In genomic region chr3:46866720-46867549, GRCh38 we compare ENCODE assay signal across 9 cellular contexts. TPM values are rescaled to one million over a fixed set of nuclear protein-coding genes. Genes with fewer than 3 reads are reported as not detected.
A peak's percentile ranks its signal among the peaks of the same experiment; 100 is the strongest.
DNase-seq lines count a peak whose midpoint lies in the region; ATAC-seq and TF ChIP-seq lines count a peak whose summit lies in the region.
"Had no signal": no experiment of that assay in that cellular context is flagged by ENCODE, and none has a peak within 500 bp of the region (broad histone marks: within the 10 kb centered on the region; RNA-seq: fewer than 3 reads in every experiment).

No MANE protein-coding gene starts in this region.

- in situ Hi-C loops in T47D (cut with HindIII; ENCODE audit: low pct_unique_long_range_greater_than_20kb, low sequenced_read_pairs), result no loop called here

- H3K4me3 ChIP-seq in Caco-2 (ENCODE audit: low read depth, low read length), result no peak overlapping the region

- TF ChIP-seq CTCF in Caco-2 (IDR thresholded peaks at IDR 0.05; ENCODE audit: insufficient read depth in 1 of 2, low read depth in 1 of 2, low read length in 1 of 2, severe bottlenecking in 1 of 2, unreplicated experiment in 1 of 2), result peak; percentile 80 to 94
- TF ChIP-seq CTCF in activated B cell treated with CpG ODN at 0.5 μM for 24 hours (IDR thresholded peaks at IDR 0.05), result peak; percentile 33

- POLR2A ChIA-PET in Caco-2 (lab: Charles Lee), result no interaction called here
- POLR2A ChIA-PET in activated B cell treated with CpG ODN at 0.5 μM for 24 hours (lab: Charles Lee), result no interaction called here

- no TSS peak for BruUV-seq in Caco-2 (replicated peaks; lab: Mats Ljungman, UMichigan)

- H3K27me3 ChIP-seq in Caco-2 (replicated peaks; ENCODE audit: control insufficient read depth, insufficient read depth, low read length), result no peaks in the 10 kb centered on the region

- H3K36me3 ChIP-seq in Caco-2 (ENCODE audit: control insufficient read depth, insufficient read depth, low read length), result no peaks in the 10 kb centered on the region

- H3K27ac Mint-ChIP-seq in Caco-2 (ENCODE audit: unreplicated experiment) (no peak overlapping the region), activated B cell treated with CpG ODN at 0.5 μM for 24 hours (no peak overlapping the region)

- peak; percentile 69 to 80 for DNase-seq in Caco-2
- peak; percentile 86 for DNase-seq in HuH-7.5 (ENCODE audit: low spot score)
- peak; percentile 75 for DNase-seq in activated B cell treated with CpG ODN at 0.5 μM for 24 hours
- peak; percentile 42 to 43 for DNase-seq in T47D (ENCODE audit: low read depth in 1 of 2, low spot score in 1 of 2)
- peak; percentile 26 for DNase-seq in kidney glomerular epithelial cell (lab: John Stamatoyannopoulos, UW)
- peak; percentile 70 for DNase-seq in stimulated activated CD4-positive, alpha-beta T cell treated with anti-CD3 and anti-CD28 coated beads, Interleukin-2, amount 100 ng/mL, for 4 hours (ENCODE audit: low read depth)

- H3K36me3 Mint-ChIP-seq in Caco-2 (ENCODE audit: insufficient read depth, unreplicated experiment), result no peaks in the 10 kb centered on the region
- no peaks in the 10 kb centered on the region for H3K36me3 Mint-ChIP-seq in activated B cell treated with CpG ODN at 0.5 μM for 24 hours (ENCODE audit: low read depth)

- H3K4me1 ChIP-seq in Caco-2, result peaks cover 33% of the 10 kb centered on the region

- intact Hi-C loops in Caco-2 (cut with micrococcal nuclease; ENCODE audit: unreplicated experiment), result loop anchor here (1.0 to 2.0 kb wide), 2 partner anchors 28 to 42 kb away; no protein-coding TSS in a partner anchor
- intact Hi-C loops in activated B cell treated with CpG ODN at 0.5 μM for 24 hours (cut with micrococcal nuclease), result loop anchor here (1.0 to 2.0 kb wide), 6 partner anchors 28 to 504 kb away; no protein-coding TSS in a partner anchor

- no peak overlapping the region for H3K4me3 Mint-ChIP-seq in Caco-2 (ENCODE audit: unreplicated experiment)
- no peak overlapping the region for H3K4me3 Mint-ChIP-seq in activated B cell treated with CpG ODN at 0.5 μM for 24 hours

- H3K9me3 Mint-ChIP-seq in Caco-2 (ENCODE audit: unreplicated experiment) (no peaks in the 10 kb centered on the region), activated B cell treated with CpG ODN at 0.5 μM for 24 hours (no peaks in the 10 kb centered on the region)

- no peaks in the 10 kb centered on the region for H3K27me3 Mint-ChIP-seq in Caco-2 (ENCODE audit: insufficient read depth, unreplicated experiment)
- H3K27me3 Mint-ChIP-seq in activated B cell treated with CpG ODN at 0.5 μM for 24 hours, result peaks cover 7% of the 10 kb centered on the region

- CTCF ChIA-PET in Caco-2 (lab: Charles Lee), result interaction anchor here (0.5 to 2.1 kb wide), 3 partner anchors 28 to 48 kb away, joined by 3 to 12 read pairs (median 4); no protein-coding TSS in a partner anchor
- CTCF ChIA-PET in activated B cell treated with CpG ODN at 0.5 μM for 24 hours (lab: Charles Lee), result interaction anchor here (1.1 to 2.5 kb wide), 8 partner anchors 10 to 458 kb away, joined by 3 to 11 read pairs (median 4); partner anchors contain the start of gene PTH1R

- H3K9me3 ChIP-seq in Caco-2, result no peaks in the 10 kb centered on the region

- ATAC-seq in activated B cell treated with CpG ODN at 0.5 μM for 24 hours (ENCODE audit: low read depth) (peak; percentile 76), GM21528 (IDR thresholded peaks at IDR 0.05; ENCODE audit: low FRiP score, unreplicated experiment) (no peak), GM18867 (IDR thresholded peaks at IDR 0.05; ENCODE audit: unreplicated experiment) (no peak)

- H3K4me1 Mint-ChIP-seq in Caco-2 (ENCODE audit: low read depth, unreplicated experiment), result peaks cover 22% of the 10 kb centered on the region
- H3K4me1 Mint-ChIP-seq in activated B cell treated with CpG ODN at 0.5 μM for 24 hours, result no peaks in the 10 kb centered on the region

RNA-seq across cellular contexts. Expression of gene MYL3, which starts 3.7 kb away (rescaled TPM):
- total RNA-seq in Caco-2 (2022), result 13.0 and 13.8 TPM in 2 replicates
- not detected in 2 replicates for total RNA-seq in activated B cell treated with CpG ODN at 0.5 μM for 24 hours
- total RNA-seq: T-helper 1 cell treated with Interleukin-12 subunit alpha and Interleukin-12 subunit beta and Interleukin-4 antibody, amounts not matched to agents 30 ng/mL and 1 ng/mL, for 36 hours had no signal

RNA-seq across cellular contexts. Expression of gene PTH1R, which starts 10.6 kb away (rescaled TPM):
- total RNA-seq in Caco-2 (2022) (5.1 and 6.8 TPM in 2 replicates), activated B cell treated with CpG ODN at 0.5 μM for 24 hours (not detected in 2 replicates)
- total RNA-seq: T-helper 1 cell treated with Interleukin-12 subunit alpha and Interleukin-12 subunit beta and Interleukin-4 antibody, amounts not matched to agents 30 ng/mL and 1 ng/mL, for 36 hours had no signal

Comparison
In these comparisons a context has a peak if more than half of its experiments do, and no peak if none do; other contexts are left out.
1. DNase-seq: peak in every context shown above with its lines; median percentile 86 in HuH-7.5; 75 in activated B cell treated with CpG ODN at 0.5 μM for 24 hours; 74 in Caco-2; 70 in stimulated activated CD4-positive, alpha-beta T cell treated with anti-CD3 and anti-CD28 coated beads, Interleukin-2, amount 100 ng/mL, for 4 hours; 42 in T47D; 26 in kidney glomerular epithelial cell.
2. RNA of gene MYL3, which starts 3.7 kb away (total RNA-seq): 13.0 to 13.8 TPM in Caco-2; not detected in activated B cell treated with CpG ODN at 0.5 μM for 24 hours; every median in the first group is over 10 times any median in the second.